20 cellular contexts compared by ENCODE assay signal in genomic region chr17:79338589-79338988, GRCh38.
DNase-seq lines count a peak whose midpoint lies in the region; TF ChIP-seq lines count a peak whose summit lies in the region.
"Had no signal": no experiment of that assay in that cellular context is flagged by ENCODE, and none has a peak within 500 bp of the region (broad histone marks: within the 10 kb centered on the region; RNA-seq: fewer than 3 reads in every experiment).

No MANE protein-coding gene starts in this region.

- H3K36me3 ChIP-seq in thyroid gland = no peaks in the 10 kb centered on the region
- H3K36me3 ChIP-seq: uterus had no signal

- CTCF ChIA-PET in RWPE1 (lab: Yijun Ruan, JAX) = interaction anchor here (0.9 kb wide), 1 partner anchor 53 kb away, joined by 3 read pairs; no protein-coding TSS in a partner anchor

- 44 to 51% methylated on average over 4 of the region's 4 CpGs for WGBS in thyroid gland, 2 donors

- H3K4me3 ChIP-seq in fibroblast of the aortic adventitia (ENCODE audit: low read depth, low read length) = no peak overlapping the region
- H3K4me3 ChIP-seq in thyroid gland (replicated peaks in 1 of 3) = no peak overlapping the region
- H3K4me3 ChIP-seq: coronary artery, K562, uterus had no signal

- peaks cover 7 to 10% of the 10 kb centered on the region in 2 donors for H3K4me1 ChIP-seq in thyroid gland
- H3K4me1 ChIP-seq: uterus had no signal

- no peaks in the 10 kb centered on the region for H3K9me3 ChIP-seq in thyroid gland
- H3K9me3 ChIP-seq: uterus had no signal

- POLR2A ChIA-PET in RWPE1 (lab: Yijun Ruan, JAX; ENCODE audit: low non-redundant PET) = no interaction called here

- peak; percentile 29 for DNase-seq in NCI-H2107 treated with DMSO at 0.1 percent for 48 hours (lab: John Stamatoyannopoulos, UW; ENCODE audit: unreplicated experiment)
- DNase-seq in NCI-H2107 (lab: John Stamatoyannopoulos, UW) = no peak
- DNase-seq in RWPE1 (ENCODE audit: low spot score) = peak; percentile 74
- peak; percentile 27 for DNase-seq in fibroblast of the aortic adventitia (ENCODE audit: low read depth)
- DNase-seq in thyroid gland = peak; percentile 35 to 49
- no peak for DNase-seq in epidermal melanocyte (ENCODE audit: insufficient read length, low spot score)
- no peak for DNase-seq in central memory CD4-positive, alpha-beta T cell
- no peak for DNase-seq in NCI-H82 (lab: John Stamatoyannopoulos, UW)
- DNase-seq: 8988T; activated CD4-positive, alpha-beta T cell treated with anti-CD3 and anti-CD28 coated beads, Interleukin-2, amount 10 ng/mL, durations not matched to agents 24 days and 14 days; activated T-cell treated with anti-CD3 and anti-CD28 coated beads, Interleukin-2, amount 50 U/mL, for 24 hours; COR-L47; GOT3; mesenchymal stem cell; NCI-H1436; NCI-H524; stimulated activated naive CD4-positive, alpha-beta T cell treated with Interleukin-2 at 50 U/mL for 16 hours; uterus had no signal

- TF ChIP-seq CTCF in RWPE1 (conservative IDR thresholded peaks at IDR 0.05; ENCODE audit: low read depth) (no peak), fibroblast of the aortic adventitia (IDR thresholded peaks at IDR 0.05; ENCODE audit: insufficient read depth, low read length) (no peak), thyroid gland (IDR thresholded peaks at IDR 0.05) (no peak)

- H3K27me3 ChIP-seq in thyroid gland = no peaks in the 10 kb centered on the region
- H3K27me3 ChIP-seq: uterus had no signal

- H3K27ac ChIP-seq in RWPE1 = no peak overlapping the region
- no peak overlapping the region for H3K27ac ChIP-seq in thyroid gland
- H3K27ac ChIP-seq: coronary artery, uterus had no signal

- TF ChIP-seq POLR2A in thyroid gland (IDR thresholded peaks at IDR 0.05) = no peak

- intact Hi-C loops in thyroid gland (cut with DNase I) = no loop called here

Comparison
In these comparisons a context has a peak if more than half of its experiments do, and no peak if none do; other contexts are left out.
1. DNase-seq: peak in NCI-H2107 treated with DMSO at 0.1 percent for 48 hours (single experiment), RWPE1 (single experiment), fibroblast of the aortic adventitia (single experiment) and thyroid gland (2 of 2); none in NCI-H2107 (single experiment), epidermal melanocyte (single experiment), central memory CD4-positive, alpha-beta T cell (single experiment) and NCI-H82 (single experiment).